26 cellular contexts compared by ENCODE assay signal in genomic region chr17:67633751-67634191, GRCh38.
DNase-seq lines count a peak whose midpoint lies in the region; ATAC-seq lines count a peak whose summit lies in the region.
"Had no signal": no experiment of that assay in that cellular context is flagged by ENCODE, and none has a peak within 500 bp of the region (broad histone marks: within the 10 kb centered on the region; RNA-seq: fewer than 3 reads in every experiment).

No MANE protein-coding gene starts in this region.

- DNase-seq in activated T-cell treated with anti-CD3 and anti-CD28 coated beads, Interleukin-2, amount 50 U/mL, for 24 hours = no peak
- no peak for DNase-seq in activated T-cell treated with anti-CD3 and anti-CD28 coated beads, Interleukin-2, amount 50 U/mL, for 48 hours
- DNase-seq in left ventricle myocardium superior (peak; percentile 44), posterior vena cava (ENCODE audit: low spot score) (peak; percentile 81), aorta (no peak), T-helper 2 cell (no peak), G401 (ENCODE audit: low spot score) (no peak), hypothalamus (lab: John Stamatoyannopoulos, UW) (no peak)
- DNase-seq: activated CD4-positive, alpha-beta memory T cell treated with anti-CD3 and anti-CD28 coated beads, Interleukin-2, amount 10 ng/mL, durations not matched to agents 7 days and 5 days; activated CD4-positive, CD25-positive, alpha-beta regulatory T cell; activated T-cell treated with anti-CD3 and anti-CD28 coated beads for 4 hours; CD8-positive, alpha-beta T cell; foreskin keratinocyte; GDM1; HCEC 1CT; KG1; naive thymus-derived CD8-positive, alpha-beta T cell; NCI-H146; NCI-H2171; SK-N-SH; T-helper 9 cell had no signal

- WGBS in aorta, 2 donors = 79 to 81% methylated on average over 10 of the region's 10 CpGs

- intact Hi-C loops in left ventricle myocardium superior (cut with micrococcal nuclease) (no loop called here), posterior vena cava (cut with DNase I) (no loop called here), aorta (cut with DNase I) (no loop called here)

- H3K4me1 ChIP-seq in aorta (ENCODE audit: control insufficient read depth in 1 of 2, insufficient read depth in 2 of 2, low read length in 2 of 2) = no peaks in the 10 kb centered on the region

- no peaks in the 10 kb centered on the region for H3K27me3 Mint-ChIP-seq in activated T-cell treated with anti-CD3 and anti-CD28 coated beads, Interleukin-2, amount 50 U/mL, for 24 hours
- H3K27me3 Mint-ChIP-seq: activated CD4-positive, alpha-beta memory T cell treated with anti-CD3 and anti-CD28 coated beads, Interleukin-2, amount 10 ng/mL, durations not matched to agents 7 days and 5 days; dendritic cell treated with granulocyte-macrophage colony-stimulating factor and Interleukin-4, amounts not matched to agents 40 ng/mL and 50 ng/mL, for 4 days; naive thymus-derived CD8-positive, alpha-beta T cell; stimulated activated memory B cell treated with anti-CD40 and anti-IgM and Interleukin-4, amounts not matched to agents 10 μg/mL and 1 μg/mL and 100 μg/mL, for 72 hours had no signal

- H3K27ac Mint-ChIP-seq in activated T-cell treated with anti-CD3 and anti-CD28 coated beads, Interleukin-2, amount 50 U/mL, for 24 hours = peak overlapping the region; percentile 19
- H3K27ac Mint-ChIP-seq: activated CD4-positive, alpha-beta memory T cell treated with anti-CD3 and anti-CD28 coated beads, Interleukin-2, amount 10 ng/mL, durations not matched to agents 7 days and 5 days; dendritic cell treated with granulocyte-macrophage colony-stimulating factor and Interleukin-4, amounts not matched to agents 40 ng/mL and 50 ng/mL, for 4 days; stimulated activated memory B cell treated with anti-CD40 and anti-IgM and Interleukin-4, amounts not matched to agents 10 μg/mL and 1 μg/mL and 100 μg/mL, for 72 hours had no signal

- peaks cover 54% of the 10 kb centered on the region for H3K36me3 Mint-ChIP-seq in activated T-cell treated with anti-CD3 and anti-CD28 coated beads, Interleukin-2, amount 50 U/mL, for 24 hours (ENCODE audit: low read depth)

- H3K9me3 ChIP-seq in aorta (ENCODE audit: control insufficient read depth, low read length) = no peaks in the 10 kb centered on the region
- H3K9me3 ChIP-seq: ovary, SK-N-SH had no signal

- in situ Hi-C loops in G401 (cut with HindIII; ENCODE audit: low sequenced_read_pairs) = no loop called here

- ATAC-seq in left ventricle myocardium superior (peak; percentile 75), aorta (ENCODE audit: low FRiP score) (peak; percentile 57)
- ATAC-seq: CD8-positive, alpha-beta T cell; foreskin keratinocyte; naive thymus-derived CD8-positive, alpha-beta T cell; stimulated activated memory B cell treated with anti-CD40 and anti-IgM and Interleukin-4, amounts not matched to agents 10 μg/mL and 1 μg/mL and 100 μg/mL, for 72 hours had no signal

- H3K27ac ChIP-seq in aorta (ENCODE audit: low read depth in 1 of 2, low read length in 2 of 2) = no peak overlapping the region
- H3K27ac ChIP-seq: 22Rv1, cardiac muscle cell, foreskin keratinocyte, ovary had no signal

- no peaks in the 10 kb centered on the region for H3K4me1 Mint-ChIP-seq in activated T-cell treated with anti-CD3 and anti-CD28 coated beads, Interleukin-2, amount 50 U/mL, for 24 hours (ENCODE audit: low read depth)
- H3K4me1 Mint-ChIP-seq: activated CD4-positive, alpha-beta memory T cell treated with anti-CD3 and anti-CD28 coated beads, Interleukin-2, amount 10 ng/mL, durations not matched to agents 7 days and 5 days; stimulated activated memory B cell treated with anti-CD40 and anti-IgM and Interleukin-4, amounts not matched to agents 10 μg/mL and 1 μg/mL and 100 μg/mL, for 72 hours had no signal

- H3K36me3 ChIP-seq in aorta (ENCODE audit: control insufficient read depth in 1 of 2, insufficient read depth in 2 of 2, low read length in 1 of 2) = no peaks in the 10 kb centered on the region
- H3K36me3 ChIP-seq: cardiac muscle cell, ovary had no signal

- no peak overlapping the region for H3K4me3 Mint-ChIP-seq in activated T-cell treated with anti-CD3 and anti-CD28 coated beads, Interleukin-2, amount 50 U/mL, for 24 hours
- H3K4me3 Mint-ChIP-seq: activated CD4-positive, alpha-beta memory T cell treated with anti-CD3 and anti-CD28 coated beads, Interleukin-2, amount 10 ng/mL, durations not matched to agents 7 days and 5 days; CD8-positive, alpha-beta T cell; dendritic cell treated with granulocyte-macrophage colony-stimulating factor and Interleukin-4, amounts not matched to agents 40 ng/mL and 50 ng/mL, for 4 days; naive thymus-derived CD8-positive, alpha-beta T cell; stimulated activated memory B cell treated with anti-CD40 and anti-IgM and Interleukin-4, amounts not matched to agents 10 μg/mL and 1 μg/mL and 100 μg/mL, for 72 hours had no signal

- no peaks in the 10 kb centered on the region for H3K9me3 Mint-ChIP-seq in activated T-cell treated with anti-CD3 and anti-CD28 coated beads, Interleukin-2, amount 50 U/mL, for 24 hours
- H3K9me3 Mint-ChIP-seq: activated CD4-positive, alpha-beta memory T cell treated with anti-CD3 and anti-CD28 coated beads, Interleukin-2, amount 10 ng/mL, durations not matched to agents 7 days and 5 days; CD8-positive, alpha-beta T cell; dendritic cell treated with granulocyte-macrophage colony-stimulating factor and Interleukin-4, amounts not matched to agents 40 ng/mL and 50 ng/mL, for 4 days; naive thymus-derived CD8-positive, alpha-beta T cell; stimulated activated memory B cell treated with anti-CD40 and anti-IgM and Interleukin-4, amounts not matched to agents 10 μg/mL and 1 μg/mL and 100 μg/mL, for 72 hours had no signal

- H3K4me3 ChIP-seq in aorta (ENCODE audit: low read length in 2 of 2) = no peak overlapping the region
- H3K4me3 ChIP-seq: cardiac muscle cell, ovary had no signal

- H3K27me3 ChIP-seq in aorta (ENCODE audit: control insufficient read depth in 1 of 2, insufficient read depth in 2 of 2, low read length in 1 of 2) = no peaks in the 10 kb centered on the region
- H3K27me3 ChIP-seq: cardiac muscle cell, foreskin keratinocyte, ovary had no signal

Comparison
In these comparisons a context has a peak if more than half of its experiments do, and no peak if none do; other contexts are left out.
1. DNase-seq: peak in left ventricle myocardium superior (single experiment) and posterior vena cava (single experiment); none in activated T-cell treated with anti-CD3 and anti-CD28 coated beads, Interleukin-2, amount 50 U/mL, for 24 hours (single experiment), activated T-cell treated with anti-CD3 and anti-CD28 coated beads, Interleukin-2, amount 50 U/mL, for 48 hours (0 of 2), aorta (0 of 2), T-helper 2 cell (0 of 5), G401 (single experiment) and hypothalamus (0 of 51).